7 cellular contexts compared by ENCODE assay signal in the genomic region with DNA sequence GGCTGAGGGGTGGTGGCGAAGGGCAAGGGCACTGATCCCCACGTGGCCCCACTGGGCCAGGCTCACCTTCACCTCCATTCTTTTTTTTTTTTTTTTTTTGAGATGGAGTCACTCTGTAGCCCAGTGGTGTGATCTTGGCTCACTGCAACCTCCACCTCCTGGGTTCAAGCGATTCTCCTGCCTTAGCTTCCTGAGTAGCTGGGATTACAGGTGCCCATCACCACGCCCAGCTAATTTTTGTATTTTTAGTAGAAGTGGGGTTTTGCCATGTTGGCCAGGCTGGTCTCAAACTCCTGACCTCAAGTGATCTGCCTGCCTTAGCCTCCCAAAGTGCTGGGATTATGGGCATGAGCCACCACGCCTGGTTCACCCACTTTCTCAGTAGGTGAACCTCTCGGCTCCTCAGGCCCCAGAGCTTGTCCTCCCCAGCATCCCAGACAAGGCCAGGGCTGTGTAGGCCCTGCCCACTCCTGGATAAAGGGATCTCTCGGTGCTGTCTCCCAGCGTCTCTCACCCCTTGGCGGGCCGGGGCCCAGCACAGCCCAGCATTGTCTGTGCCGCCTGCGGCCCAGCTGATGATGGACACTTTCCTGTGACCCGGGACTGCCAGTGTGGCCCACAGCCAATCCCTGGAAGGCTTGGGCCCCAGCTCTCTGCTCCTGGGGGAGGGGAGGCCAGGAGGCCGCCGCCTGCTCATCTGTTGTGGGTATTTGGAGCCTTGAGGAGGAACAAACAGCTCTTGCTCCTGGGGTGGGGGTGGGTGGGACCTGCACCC.
DNase-seq lines count a peak whose midpoint lies in the region; ATAC-seq, FAIRE-seq and TF ChIP-seq lines count a peak whose summit lies in the region.
"Not testable (repeated sequence)": the region's sequence is repeated elsewhere in the genome, so short reads cannot be mapped to it uniquely, and the experiment has no call there.

No MANE protein-coding gene starts in this region.

- H3K4me1 Mint-ChIP-seq in HFFc6 (ENCODE audit: low read depth) (peaks cover 22% of the 10 kb centered on the region), astrocyte (ENCODE audit: low read depth, unreplicated experiment) (peaks cover 11% of the 10 kb centered on the region)
- not testable (repeated sequence) for H3K4me1 Mint-ChIP-seq in stimulated activated effector memory CD8-positive, alpha-beta T cell treated with anti-CD3 and anti-CD28 coated beads, Interleukin-12 subunit alpha, Interleukin-12 subunit beta, amount 100 ng/mL, for 72 hours

- H3K27ac Mint-ChIP-seq in HFFc6: peak overlapping the region; percentile 98
- not testable (repeated sequence) for H3K27ac Mint-ChIP-seq in astrocyte (ENCODE audit: unreplicated experiment)
- peak overlapping the region; percentile 67 for H3K27ac Mint-ChIP-seq in stimulated activated effector memory CD8-positive, alpha-beta T cell treated with anti-CD3 and anti-CD28 coated beads, Interleukin-12 subunit alpha, Interleukin-12 subunit beta, amount 100 ng/mL, for 72 hours

- not testable (repeated sequence) for H3K36me3 ChIP-seq in astrocyte (ENCODE audit: insufficient read depth, low read length); osteoblast (ENCODE audit: insufficient read depth, low read length)
- peaks cover 6 to 24% of the 10 kb centered on the region in 2 experiments for H3K36me3 ChIP-seq in endothelial cell of umbilical vein (ENCODE audit: control insufficient read depth in 2 of 2, extremely low read depth in 1 of 2, insufficient read depth in 2 of 2, low read length in 2 of 2)

- not testable (repeated sequence) for H3K4me3 ChIP-seq in astrocyte (ENCODE audit: insufficient read depth, low read depth, low read length); endothelial cell of umbilical vein (replicated peaks in 1 of 3; ENCODE audit: insufficient read depth in 1 of 3, low read depth in 1 of 3, low read length in 3 of 3); osteoblast (ENCODE audit: insufficient read depth, low read length)

- TF ChIP-seq POLR2A in endothelial cell of umbilical vein (IDR thresholded peaks at IDR 0.05; ENCODE audit: low read depth, low read length): not testable (repeated sequence)

- H3K4me3 Mint-ChIP-seq in HFFc6: peak overlapping the region; percentile 67
- H3K4me3 Mint-ChIP-seq in astrocyte (ENCODE audit: unreplicated experiment); stimulated activated effector memory CD8-positive, alpha-beta T cell treated with anti-CD3 and anti-CD28 coated beads, Interleukin-12 subunit alpha, Interleukin-12 subunit beta, amount 100 ng/mL, for 72 hours: not testable (repeated sequence)

- H3K4me1 ChIP-seq in astrocyte (ENCODE audit: insufficient read depth, low read length) (peaks cover 61% of the 10 kb centered on the region), endothelial cell of umbilical vein (ENCODE audit: control insufficient read depth, extremely low read depth, insufficient read depth, low read length) (peaks cover 67% of the 10 kb centered on the region)
- H3K4me1 ChIP-seq in osteoblast (ENCODE audit: insufficient read depth, low read length): not testable (repeated sequence)

- H3K36me3 Mint-ChIP-seq in HFFc6 (ENCODE audit: low read depth); astrocyte (ENCODE audit: low read depth, unreplicated experiment): not testable (repeated sequence)
- H3K36me3 Mint-ChIP-seq in stimulated activated effector memory CD8-positive, alpha-beta T cell treated with anti-CD3 and anti-CD28 coated beads, Interleukin-12 subunit alpha, Interleukin-12 subunit beta, amount 100 ng/mL, for 72 hours: peaks cover 29% of the 10 kb centered on the region

- BruUV-seq in endothelial cell of umbilical vein (replicated peaks; lab: Mats Ljungman, UMichigan): TSS peak; percentile 89

- CTCF ChIA-PET in endothelial cell of umbilical vein (lab: Charles Lee): interaction anchor here (0.7 to 4.6 kb wide), 14 partner anchors 8 to 297 kb away, joined by 3 to 45 read pairs (median 5); no protein-coding TSS in a partner anchor

- dilution Hi-C loops in endothelial cell of umbilical vein (cut with MboI; ENCODE audit: extremely low pct_ligation_motif_present, low sequenced_read_pairs): not testable (repeated sequence)

- H3K27me3 Mint-ChIP-seq in HFFc6 (ENCODE audit: insufficient read depth); astrocyte (ENCODE audit: low read depth, unreplicated experiment): not testable (repeated sequence)

- H3K9me3 ChIP-seq in astrocyte (ENCODE audit: insufficient read depth, low read depth, low read length); endothelial cell of umbilical vein (replicated peaks; ENCODE audit: control insufficient read depth, insufficient read depth, low read length); osteoblast (ENCODE audit: low read depth, low read length): not testable (repeated sequence)

- H3K27me3 ChIP-seq in astrocyte (ENCODE audit: insufficient read depth, low read length); endothelial cell of umbilical vein (ENCODE audit: control insufficient read depth in 2 of 2, insufficient read depth in 2 of 2, low read length in 2 of 2); osteoblast (ENCODE audit: insufficient read depth, low read length): not testable (repeated sequence)

- peaks cover 41% of the 10 kb centered on the region for H4K20me1 ChIP-seq in astrocyte (ENCODE audit: insufficient read depth, low read length)
- not testable (repeated sequence) for H4K20me1 ChIP-seq in endothelial cell of umbilical vein (replicated peaks; ENCODE audit: control insufficient read depth, extremely low read depth, insufficient read depth, low read length)
- peaks cover 27% of the 10 kb centered on the region for H4K20me1 ChIP-seq in osteoblast (ENCODE audit: insufficient read depth, low read length)

- H3K4me2 ChIP-seq in astrocyte (ENCODE audit: low read length) (peak overlapping the region; percentile 63), endothelial cell of umbilical vein (ENCODE audit: insufficient read depth, low read length) (peak overlapping the region; percentile 12), osteoblast (ENCODE audit: insufficient read depth, low read length) (peak overlapping the region; percentile 15)

- H3K79me2 ChIP-seq in astrocyte (ENCODE audit: insufficient read depth, low read length) (peaks cover 93% of the 10 kb centered on the region), endothelial cell of umbilical vein (ENCODE audit: control insufficient read depth, insufficient read depth, low read length) (peaks cover 94% of the 10 kb centered on the region), osteoblast (ENCODE audit: insufficient read depth, low read length) (peaks cover 35% of the 10 kb centered on the region)

- FAIRE-seq in astrocyte (lab: Jason Lieb, UNC); endothelial cell of umbilical vein (lab: Jason Lieb, UNC): not testable (repeated sequence)

- ATAC-seq in left cardiac atrium: peak; percentile 6 to 21
- not testable (repeated sequence) for ATAC-seq in stimulated activated effector memory CD8-positive, alpha-beta T cell treated with anti-CD3 and anti-CD28 coated beads, Interleukin-12 subunit alpha, Interleukin-12 subunit beta, amount 100 ng/mL, for 72 hours

- not testable (repeated sequence) for H2AFZ ChIP-seq in astrocyte (ENCODE audit: low read depth, low read length); endothelial cell of umbilical vein (ENCODE audit: low read depth, low read length)
- H2AFZ ChIP-seq in osteoblast (ENCODE audit: low read length): peak overlapping the region; percentile 65

- DNase-seq in HFFc6; astrocyte (ENCODE audit: low read depth); left cardiac atrium; stimulated activated effector memory CD8-positive, alpha-beta T cell treated with anti-CD3 and anti-CD28 coated beads, Interleukin-12 subunit alpha, Interleukin-12 subunit beta, amount 100 ng/mL, for 72 hours (ENCODE audit: low spot score in 2 of 2): not testable (repeated sequence)
- peak; percentile 57 for DNase-seq in endothelial cell of umbilical vein (ENCODE audit: low read depth, low spot score)
- peak; percentile 94 for DNase-seq in medulla oblongata (ENCODE audit: extremely low spot score)
- peak; percentile 44 for DNase-seq in osteoblast (ENCODE audit: insufficient read length, low spot score, missing footprints)

- H3K9ac ChIP-seq in astrocyte (ENCODE audit: low read length): peak overlapping the region; percentile 63
- H3K9ac ChIP-seq in endothelial cell of umbilical vein (replicated peaks; ENCODE audit: extremely low read depth, insufficient read depth, low read length): peak overlapping the region; percentile 75

- not testable (repeated sequence) for TF ChIP-seq CTCF in HFFc6 (IDR thresholded peaks at IDR 0.05); astrocyte (IDR thresholded peaks at IDR 0.05; ENCODE audit: insufficient read depth, low read depth, low read length); endothelial cell of umbilical vein (IDR thresholded peaks at IDR 0.05; ENCODE audit: extremely low read depth in 1 of 2, insufficient read depth in 1 of 2, low read depth in 1 of 2, low read length in 2 of 2); osteoblast (IDR thresholded peaks at IDR 0.05; ENCODE audit: extremely low read depth, low read depth, low read length)

- intact Hi-C loops in endothelial cell of umbilical vein (cut with micrococcal nuclease): loop anchor here (1.0 kb wide), 2 partner anchors 18 to 187 kb away; no protein-coding TSS in a partner anchor
- intact Hi-C loops in left cardiac atrium (cut with DNase I): not testable (repeated sequence)

- not testable (repeated sequence) for H3K9me1 ChIP-seq in endothelial cell of umbilical vein (replicated peaks; ENCODE audit: control insufficient read depth, extremely low read depth, insufficient read depth, low read length)

- POLR2A ChIA-PET in endothelial cell of umbilical vein (lab: Charles Lee): interaction anchor here (0.7 kb wide), 2 partner anchors 10 to 19 kb away, joined by 3 to 8 read pairs; no protein-coding TSS in a partner anchor

- not testable (repeated sequence) for H3K9me3 Mint-ChIP-seq in HFFc6; astrocyte (ENCODE audit: unreplicated experiment); stimulated activated effector memory CD8-positive, alpha-beta T cell treated with anti-CD3 and anti-CD28 coated beads, Interleukin-12 subunit alpha, Interleukin-12 subunit beta, amount 100 ng/mL, for 72 hours

- H3K27ac ChIP-seq in astrocyte (ENCODE audit: low read depth, low read length): peak overlapping the region; percentile 78
- peak overlapping the region; percentile 97 for H3K27ac ChIP-seq in endothelial cell of umbilical vein (ENCODE audit: insufficient read depth, low read depth, low read length)
- H3K27ac ChIP-seq in osteoblast (ENCODE audit: low read depth, low read length): peak overlapping the region; percentile 86

Comparison
In these comparisons a context has a peak if more than half of its experiments do, and no peak if none do; other contexts are left out.
1. H3K4me2 ChIP-seq: peak in every context shown above with its lines; median percentile 63 in astrocyte; 15 in osteoblast; 12 in endothelial cell of umbilical vein.